ENCODE assay signal across 1 cellular context in the genomic region with DNA sequence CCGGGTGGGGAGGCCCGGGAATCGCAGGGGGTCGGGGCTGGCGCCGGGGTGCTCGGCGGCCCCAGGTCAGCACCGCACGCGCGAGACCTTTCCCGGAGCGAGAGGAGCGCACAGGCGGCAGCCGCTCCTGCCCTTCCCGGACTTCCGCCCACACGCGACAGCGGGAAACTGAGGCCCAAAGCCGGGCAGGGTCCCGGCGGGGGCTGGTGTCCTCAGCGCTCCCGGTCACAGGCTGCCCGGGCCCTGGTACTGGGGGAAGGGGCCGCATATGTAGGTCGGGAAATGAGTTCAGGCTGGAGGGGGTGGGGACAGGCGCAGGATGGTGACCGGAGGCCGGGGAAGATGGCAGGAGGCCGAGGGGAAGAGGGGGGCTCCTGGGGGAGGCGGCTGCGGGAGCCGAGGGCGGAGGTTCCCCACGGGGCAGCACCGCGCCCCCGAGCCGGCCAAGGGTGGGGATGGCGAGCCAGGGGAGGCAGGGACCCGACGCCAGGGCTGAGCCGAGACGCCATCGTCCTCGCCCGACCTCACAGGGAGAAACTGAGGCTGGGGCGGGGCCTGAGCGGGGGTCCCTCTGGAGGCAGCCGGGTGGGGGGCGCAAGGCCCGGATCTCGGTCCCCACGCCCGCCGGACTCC.
TF ChIP-seq lines count a peak whose summit lies in the region.

No MANE protein-coding gene starts in this region.

TF ChIP-seq in A549, 52 proteins besides CTCF, POLR2A, EP300 and RAD21 (continued from another document):
- TF ChIP-seq, protein P1, sequence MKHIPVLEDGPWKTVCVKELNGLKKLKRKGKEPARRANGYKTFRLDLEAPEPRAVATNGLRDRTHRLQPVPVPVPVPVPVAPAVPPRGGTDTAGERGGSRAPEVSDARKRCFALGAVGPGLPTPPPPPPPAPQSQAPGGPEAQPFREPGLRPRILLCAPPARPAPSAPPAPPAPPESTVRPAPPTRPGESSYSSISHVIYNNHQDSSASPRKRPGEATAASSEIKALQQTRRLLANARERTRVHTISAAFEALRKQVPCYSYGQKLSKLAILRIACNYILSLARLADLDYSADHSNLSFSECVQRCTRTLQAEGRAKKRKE (CRISPR knock-in tag; IDR thresholded peaks at IDR 0.05; ENCODE audit: low read depth): no peak
- TF ChIP-seq MYC (IDR thresholded peaks at IDR 0.05; ENCODE audit: borderline replicate concordance, low read length) (no peak), POLR2AphosphoS2 (conservative IDR thresholded peaks at IDR 0.05; ENCODE audit: low read length) (no peak), REST (IDR thresholded peaks at IDR 0.05) (no peak), HDAC2 (IDR thresholded peaks at IDR 0.05) (no peak)
TF ChIP-seq in A549: peak in this region for 0.
